In the genomic region with DNA sequence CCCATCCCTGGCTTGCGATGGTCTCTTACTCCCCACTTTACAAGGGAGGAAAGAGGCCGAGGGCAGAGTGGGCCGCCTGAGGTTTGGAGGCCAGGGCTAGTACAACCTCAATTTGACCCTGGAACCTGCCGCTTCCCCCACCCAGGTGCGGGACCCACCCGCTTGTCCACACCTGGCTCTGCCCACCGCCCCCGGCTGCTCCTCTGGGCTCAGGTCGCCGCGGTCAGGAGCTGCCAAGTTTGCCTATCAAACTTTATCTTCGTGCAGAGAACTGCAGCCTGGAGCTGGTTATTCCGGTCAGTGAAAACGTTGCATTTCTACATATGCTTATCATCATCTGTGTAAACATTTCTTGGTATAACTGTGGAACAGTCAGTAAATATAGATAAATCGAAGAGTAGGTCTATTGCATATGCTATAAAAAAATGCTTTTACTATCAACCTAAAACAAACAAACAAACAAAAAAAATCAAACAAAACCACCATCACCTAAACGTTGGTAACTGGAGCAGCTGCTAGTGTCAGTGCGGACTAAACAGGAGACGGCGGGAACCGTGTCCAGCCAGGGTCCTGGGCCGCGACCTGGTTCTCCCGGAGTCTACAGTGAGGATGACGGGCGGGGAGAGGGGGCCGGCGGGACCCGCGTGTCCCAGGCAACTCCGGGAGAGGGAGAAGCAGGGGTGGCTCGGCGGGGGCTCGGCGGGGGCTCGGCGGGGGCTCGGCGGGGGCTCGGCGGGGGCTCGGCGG, we compare ENCODE assay signal across 8 cellular contexts. TPM values are rescaled to one million over a fixed set of nuclear protein-coding genes. Genes with fewer than 3 reads are reported as not detected.
A peak's percentile ranks its signal among the peaks of the same experiment; 100 is the strongest.
DNase-seq lines count a peak whose midpoint lies in the region; ATAC-seq, FAIRE-seq and TF ChIP-seq lines count a peak whose summit lies in the region.

No MANE protein-coding gene starts in this region.

- H3K27me3 ChIP-seq in SJCRH30, result no peaks in the 10 kb centered on the region
- H3K27me3 ChIP-seq in muscle layer of duodenum (ENCODE audit: low read depth, low read length), result no peaks in the 10 kb centered on the region

- no peak for TF ChIP-seq CTCF in epithelial cell of proximal tubule (conservative IDR thresholded peaks at IDR 0.05; ENCODE audit: low read depth, low read length)

- ATAC-seq in GM18870 (IDR thresholded peaks at IDR 0.05; ENCODE audit: unreplicated experiment), result no peak
- no peak for ATAC-seq in HG03280 (IDR thresholded peaks at IDR 0.05; ENCODE audit: unreplicated experiment)

- H3K36me3 ChIP-seq in SJCRH30, result no peaks in the 10 kb centered on the region
- H3K36me3 ChIP-seq in muscle layer of duodenum (ENCODE audit: control insufficient read depth in 1 of 2, insufficient read depth in 2 of 2, low read length in 2 of 2), result no peaks in the 10 kb centered on the region

- DNase-seq in activated CD8-positive, alpha-beta memory T cell treated with anti-CD3 and anti-CD28 coated beads for 24 hours, result peak; percentile 67
- DNase-seq in activated CD8-positive, alpha-beta memory T cell treated with anti-CD3 and anti-CD28 coated beads, Interleukin-2, amount 50 U/mL, for 4 hours, result no peak
- peak; percentile 42 to 47 for DNase-seq in SJCRH30
- no peak for DNase-seq in epithelial cell of proximal tubule (ENCODE audit: low read depth)
- no peak for DNase-seq in GM12892 (ENCODE audit: insufficient read length)

- H3K4me1 ChIP-seq in SJCRH30 (peaks cover 13% of the 10 kb centered on the region), muscle layer of duodenum (ENCODE audit: control insufficient read depth in 1 of 2, insufficient read depth in 2 of 2, low read length in 2 of 2) (peaks cover 0 to 18% of the 10 kb centered on the region in 2 donors)

- H3K4me3 ChIP-seq in SJCRH30 (peak overlapping the region; percentile 95), epithelial cell of proximal tubule (ENCODE audit: low read depth, low read length) (peak overlapping the region; percentile 69), muscle layer of duodenum (ENCODE audit: low read depth in 1 of 2, low read length in 2 of 2) (peak overlapping the region; percentile 54 to 55)

- TF ChIP-seq POLR2A in GM12892 (IDR thresholded peaks at IDR 0.05; ENCODE audit: low read depth, low read length), result no peak

- FAIRE-seq in GM12892 (lab: Jason Lieb, UNC), result no peak

- H3K9me3 ChIP-seq in SJCRH30 (replicated peaks) (no peaks in the 10 kb centered on the region), muscle layer of duodenum (ENCODE audit: control insufficient read depth in 1 of 2, low read length in 2 of 2) (no peaks in the 10 kb centered on the region)

- H3K27ac ChIP-seq in SJCRH30 (no peak overlapping the region), muscle layer of duodenum (ENCODE audit: low read length) (no peak overlapping the region)

RNA-seq across cellular contexts. Expression of gene ADARB1, which starts 0.9 kb away (rescaled TPM):
- total RNA-seq in SJCRH30 (2014; rRNA removed; shearing (Covaris generic)), result 7.8 and 8.4 TPM in 2 replicates
- total RNA-seq in epithelial cell of proximal tubule, result 2.2 and 3.9 TPM in 2 replicates
- polyA plus RNA-seq in GM12892 (2012; ENCODE audit: missing spikeins), result 2.0 TPM

Comparison
In these comparisons a context has a peak if more than half of its experiments do, and no peak if none do; other contexts are left out.
1. DNase-seq: peak in activated CD8-positive, alpha-beta memory T cell treated with anti-CD3 and anti-CD28 coated beads for 24 hours (single experiment) and SJCRH30 (2 of 2); none in activated CD8-positive, alpha-beta memory T cell treated with anti-CD3 and anti-CD28 coated beads, Interleukin-2, amount 50 U/mL, for 4 hours (single experiment), epithelial cell of proximal tubule (single experiment) and GM12892 (single experiment).
2. Peak in every context shown above with its lines, with median percentiles within 50 percentile points of each other: H3K4me3 ChIP-seq.